ENCODE assay signal across 1 cellular context in genomic region chr9:129712595-129713524, GRCh38.
TF ChIP-seq lines count a peak whose summit lies in the region.

No MANE protein-coding gene starts in this region.

TF ChIP-seq in GM23338, 12 proteins besides CTCF, POLR2A, EP300 and RAD21:
- TF ChIP-seq EZH2 (IDR thresholded peaks at IDR 0.05; ENCODE audit: low read depth, unreplicated experiment): no peak
- TF ChIP-seq EZH2phosphoT487 (IDR thresholded peaks at IDR 0.05; ENCODE audit: unreplicated experiment): no peak
- no peak for TF ChIP-seq STAT1 (IDR thresholded peaks at IDR 0.05; ENCODE audit: unreplicated experiment)
- no peak for TF ChIP-seq CREB1 (CRISPR knock-in tag; IDR thresholded peaks at IDR 0.05; ENCODE audit: low read depth)
- TF ChIP-seq ZNF331 (CRISPR knock-in tag; IDR thresholded peaks at IDR 0.05; ENCODE audit: low read depth): no peak
- TF ChIP-seq ETS1 (IDR thresholded peaks at IDR 0.05): no peak
- no peak for TF ChIP-seq REST (IDR thresholded peaks at IDR 0.05; ENCODE audit: unreplicated experiment)
- TF ChIP-seq POLR2AphosphoS5 (IDR thresholded peaks at IDR 0.05; ENCODE audit: low read depth): no peak
- no peak for TF ChIP-seq JUNB (IDR thresholded peaks at IDR 0.05; ENCODE audit: unreplicated experiment)
- TF ChIP-seq ZNF114 (CRISPR knock-in tag; IDR thresholded peaks at IDR 0.05): no peak
- TF ChIP-seq ZNF462 (CRISPR knock-in tag; IDR thresholded peaks at IDR 0.05): no peak
- TF ChIP-seq NANOG (IDR thresholded peaks at IDR 0.05; ENCODE audit: borderline replicate concordance): no peak
